Comparison of ENCODE assay signal across 10 cellular contexts in the genomic region with DNA sequence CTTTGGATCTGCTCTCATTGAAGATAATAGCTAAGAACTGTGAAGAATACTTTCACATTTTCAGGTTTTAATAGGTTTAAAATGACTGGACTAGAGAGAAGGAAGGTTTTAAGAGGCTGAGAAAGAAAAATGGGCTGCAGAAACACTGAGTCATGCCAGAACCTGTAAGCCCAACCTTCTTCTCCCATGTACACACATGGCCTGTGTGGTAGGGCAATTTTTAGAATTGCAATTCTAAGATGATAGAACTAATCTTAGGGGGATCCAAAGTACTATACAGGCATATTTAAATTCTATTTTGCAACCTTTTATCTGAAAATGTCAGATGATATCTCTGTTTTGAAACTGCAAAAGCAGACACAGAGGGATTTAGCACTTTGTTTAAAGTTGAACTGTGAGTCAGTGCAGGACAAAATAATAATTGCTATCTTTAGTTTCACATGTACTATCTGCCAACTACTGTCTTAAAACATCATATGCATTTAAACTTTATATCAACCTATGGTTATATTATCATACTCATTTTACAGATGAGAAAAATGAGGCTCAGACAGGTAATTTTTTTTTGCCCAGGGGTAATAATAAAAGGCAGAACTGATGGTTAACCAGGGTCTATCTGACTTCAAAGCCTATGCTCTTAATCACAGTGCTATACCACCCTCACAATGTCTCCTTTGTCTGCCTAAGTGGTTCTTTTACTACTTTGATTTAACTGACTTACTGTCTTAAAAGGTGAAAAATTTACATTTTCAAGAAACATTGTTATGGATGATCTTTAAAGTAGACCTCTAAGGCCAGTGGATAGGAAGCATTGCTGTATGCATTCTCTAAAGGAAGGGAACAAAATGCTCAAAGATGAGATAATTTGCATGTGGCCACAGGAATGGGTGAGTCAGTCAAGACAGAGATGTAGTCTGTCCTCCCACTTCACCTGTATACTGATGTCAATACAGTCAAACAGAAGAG. TPM values are rescaled to one million over a fixed set of nuclear protein-coding genes. Genes with fewer than 3 reads are reported as not detected.
DNase-seq lines count a peak whose midpoint lies in the region; ATAC-seq and TF ChIP-seq lines count a peak whose summit lies in the region.
"Had no signal": no experiment of that assay in that cellular context is flagged by ENCODE, and none has a peak within 500 bp of the region (broad histone marks: within the 10 kb centered on the region; RNA-seq: fewer than 3 reads in every experiment).

No MANE protein-coding gene starts in this region.

- H2BK20ac ChIP-seq in H9 (ENCODE audit: low read depth, low read length, poor library complexity, severe bottlenecking), result no peak overlapping the region

- intact Hi-C loops in CD14-positive monocyte (cut with micrococcal nuclease), result no loop called here
- intact Hi-C loops in ascending aorta (cut with DNase I), result no loop called here

- H3K4me1 Mint-ChIP-seq in H9 (peaks cover 72 to 76% of the 10 kb centered on the region in 2 experiments), CD14-positive monocyte (no peaks in the 10 kb centered on the region)

- no peak overlapping the region for H2BK120ac ChIP-seq in H9 (ENCODE audit: low read depth, low read length, poor library complexity, severe bottlenecking)

- no peak overlapping the region for H4K5ac ChIP-seq in H9 (ENCODE audit: insufficient read length, low read depth, low read length)

- TF ChIP-seq CTCF in H9 (conservative IDR thresholded peaks at IDR 0.05) (no peak), CD14-positive monocyte (IDR thresholded peaks at IDR 0.05) (no peak), ascending aorta (IDR thresholded peaks at IDR 0.05) (no peak)

- DNase-seq in H9 (peak; percentile 47), iPS DF 19.7 (ENCODE audit: low read depth, low spot score) (peak; percentile 84), CD14-positive monocyte (ENCODE audit: low spot score) (no peak), Kasumi-1 (lab: John Stamatoyannopoulos, UW) (no peak), NCI-H146 treated with DMSO at 0.1 percent for 48 hours (lab: John Stamatoyannopoulos, UW; ENCODE audit: unreplicated experiment) (no peak), ascending aorta (ENCODE audit: low spot score in 2 of 2) (no peak)
- DNase-seq: activated CD4-positive, alpha-beta T cell treated with anti-CD3 and anti-CD28 coated beads for 1 hour had no signal

- H4K91ac ChIP-seq in H9 (ENCODE audit: insufficient read length, low read depth, low read length), result no peak overlapping the region

- H3K27me3 Mint-ChIP-seq in H9 (ENCODE audit: low read depth) (peaks cover 6% of the 10 kb centered on the region), CD14-positive monocyte (ENCODE audit: low read depth in 3 of 3) (no peaks in the 10 kb centered on the region)

- no peak overlapping the region for H2BK12ac ChIP-seq in H9 (ENCODE audit: insufficient read length, low read depth, low read length)

- H3K14ac ChIP-seq in H9 (ENCODE audit: insufficient read depth, low read length), result no peak overlapping the region

- H3K4ac ChIP-seq in H9 (ENCODE audit: low read depth, low read length), result no peak overlapping the region

- no peak overlapping the region for H3K56ac ChIP-seq in H9 (ENCODE audit: insufficient read length, low read depth, low read length)

- no peak overlapping the region for H3K27ac ChIP-seq in H9 (ENCODE audit: insufficient read length, low read depth, low read length)
- H3K27ac ChIP-seq in HUES64 (ENCODE audit: low read depth, low read length), result peak overlapping the region; percentile 71
- H3K27ac ChIP-seq in ascending aorta, result no peak overlapping the region

- no peak overlapping the region for H3K18ac ChIP-seq in H9 (ENCODE audit: insufficient read length, low read depth, low read length)

- no peak overlapping the region for H3K4me2 ChIP-seq in H9 (ENCODE audit: insufficient read depth, insufficient read length, low read length)

- no peak overlapping the region for H2AFZ ChIP-seq in H9 (ENCODE audit: low read length)

- H3K23ac ChIP-seq in H9 (ENCODE audit: insufficient read length, low read depth, low read length), result no peak overlapping the region

- H3K79me1 ChIP-seq in H9 (ENCODE audit: insufficient read depth, low read depth, low read length, poor library complexity, severe bottlenecking), result no peaks in the 10 kb centered on the region

- H4K8ac ChIP-seq in H9 (replicated peaks; ENCODE audit: insufficient read length, low read depth, low read length), result no peak overlapping the region

- no peak overlapping the region for H2BK15ac ChIP-seq in H9 (ENCODE audit: low read depth, low read length)

- no peak overlapping the region for H2AK5ac ChIP-seq in H9 (ENCODE audit: insufficient read length, low read length)

- H3K9me3 Mint-ChIP-seq in H9 (no peaks in the 10 kb centered on the region), CD14-positive monocyte (peaks cover 0 to 2% (median 0%) of the 10 kb centered on the region in 7 donors)

- H2BK5ac ChIP-seq in H9 (ENCODE audit: insufficient read length, low read length), result no peak overlapping the region

- H3K4me3 ChIP-seq in HUES64 (ENCODE audit: low read length) (no peak overlapping the region), ascending aorta (no peak overlapping the region)

- H3K36me3 ChIP-seq in HUES64 (ENCODE audit: insufficient read depth, low read length) (no peaks in the 10 kb centered on the region), ascending aorta (no peaks in the 10 kb centered on the region)

- H3K27me3 ChIP-seq in H9 (ENCODE audit: insufficient read depth, low read length) (0 out of 2 replicates have a peak, but pooled peaks cover 2% of the 10 kb centered on the region), HUES64 (ENCODE audit: insufficient read depth, low read length) (no peaks in the 10 kb centered on the region; the same call in 1 of the 2 replicates), ascending aorta (no peaks in the 10 kb centered on the region)

- no peaks in the 10 kb centered on the region for H3K36me3 Mint-ChIP-seq in H9 (ENCODE audit: insufficient read depth in 1 of 3, low read depth in 3 of 3)
- H3K36me3 Mint-ChIP-seq in CD14-positive monocyte, result no peaks in the 10 kb centered on the region

- H3K4me3 Mint-ChIP-seq in H9, result no peak overlapping the region
- H3K4me3 Mint-ChIP-seq in CD14-positive monocyte, result no peak overlapping the region

- H3K23me2 ChIP-seq in H9 (ENCODE audit: insufficient read length, low read depth, low read length, poor library complexity, severe bottlenecking), result no peaks in the 10 kb centered on the region

- no peaks in the 10 kb centered on the region for H3K79me2 ChIP-seq in H9 (ENCODE audit: insufficient read depth, low read length)

- H4K20me1 ChIP-seq in H9 (ENCODE audit: control insufficient read depth, insufficient read depth, insufficient read length), result no peaks in the 10 kb centered on the region

- H3K4me1 ChIP-seq in H9 (ENCODE audit: insufficient read depth, low read length) (peaks cover 15% of the 10 kb centered on the region; the same call in 1 of the 2 replicates), HUES64 (ENCODE audit: insufficient read depth, low read length) (peaks cover 84% of the 10 kb centered on the region), ascending aorta (no peaks in the 10 kb centered on the region)

- H3K27ac Mint-ChIP-seq in H9 (no peak overlapping the region), CD14-positive monocyte (no peak overlapping the region)

- H3K9ac ChIP-seq in H9 (ENCODE audit: extremely low read depth, insufficient read length, low read length), result no peak overlapping the region
- no peak overlapping the region; the same call in 1 of the 2 replicates for H3K9ac ChIP-seq in HUES64 (ENCODE audit: low read depth, low read length)

- ATAC-seq in GM18861 (IDR thresholded peaks at IDR 0.05; ENCODE audit: unreplicated experiment), result peak; percentile 82

- H3K9me3 ChIP-seq in H9 (ENCODE audit: control insufficient read depth, low read depth, low read length) (no peaks in the 10 kb centered on the region), HUES64 (ENCODE audit: insufficient read depth, low read depth, low read length) (no peaks in the 10 kb centered on the region), ascending aorta (no peaks in the 10 kb centered on the region)

- no peak overlapping the region for H3T11ph ChIP-seq in H9 (ENCODE audit: low read length)

RNA-seq across cellular contexts. Expression of a gene that starts 4.3 kb away (rescaled TPM):
- total RNA-seq in H9 (2021), result 2.3 and 3.3 TPM in 2 replicates
- polyA plus RNA-seq in HUES64 (2013, experiment 1 of 2), result 1.8 TPM
- 2.0 TPM for polyA plus RNA-seq in HUES64 (2013, experiment 2 of 2)
- not detected for polyA plus RNA-seq in CD14-positive monocyte
- total RNA-seq in ascending aorta, result not detected
- total RNA-seq: endothelial cell of umbilical vein had no signal
- polyA plus RNA-seq: endothelial cell of umbilical vein had no signal

Comparison
In these comparisons a context has a peak if more than half of its experiments do, and no peak if none do; other contexts are left out.
1. DNase-seq: peak in H9 (single experiment) and iPS DF 19.7 (single experiment); none in CD14-positive monocyte (single experiment), Kasumi-1 (0 of 2), NCI-H146 treated with DMSO at 0.1 percent for 48 hours (single experiment) and ascending aorta (0 of 2).